1 cellular context compared by ENCODE assay signal in the genomic region with DNA sequence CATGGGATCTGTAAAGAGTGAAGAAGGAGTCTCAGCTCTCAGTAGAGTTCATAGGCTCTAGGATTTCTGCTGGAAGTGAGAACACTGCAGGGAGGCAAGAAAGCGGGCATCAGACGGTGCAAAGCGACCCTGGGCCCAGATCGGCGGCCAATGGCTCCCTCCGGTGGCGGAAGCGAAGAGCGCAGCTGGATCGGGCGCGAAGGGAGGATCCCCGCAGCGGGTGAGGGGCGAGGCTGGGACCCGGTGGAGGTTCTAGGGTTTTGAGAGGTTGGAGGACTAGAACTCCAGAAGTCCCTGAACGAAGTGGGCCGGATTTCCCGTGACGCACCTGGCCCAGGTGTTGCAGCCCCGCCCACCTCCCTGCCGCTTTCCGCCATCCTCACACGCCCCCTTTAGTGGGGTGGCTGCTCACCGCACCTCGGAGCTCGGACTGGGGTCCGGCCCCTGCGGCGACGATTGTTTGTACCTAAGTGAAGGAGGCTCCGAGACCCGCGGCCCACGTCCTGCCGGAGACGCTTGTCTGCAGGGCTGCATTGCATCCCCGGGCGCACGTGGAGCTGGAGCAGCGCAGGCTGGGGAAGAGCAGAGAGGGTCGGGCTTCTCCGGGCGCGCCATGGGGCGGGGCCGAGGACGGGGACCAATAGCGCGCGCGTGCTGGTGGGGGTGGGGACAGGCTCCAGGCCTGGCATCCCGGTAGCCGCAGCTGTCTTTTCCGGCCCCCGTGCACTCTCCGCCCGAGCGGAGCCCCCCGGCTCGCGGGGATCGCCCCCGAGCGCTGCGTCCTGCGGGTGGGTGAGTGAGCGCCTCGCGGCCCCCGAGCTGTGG.
A peak's percentile ranks its signal among the peaks of the same experiment; 100 is the strongest.
TF ChIP-seq lines count a peak whose summit lies in the region.

TSS of gene SLC12A9 (plus strand) at position 666 of the 825 bp plus-strand sequence. CDS start 1,485 bp downstream, outside the sequence.

TF ChIP-seq in HepG2, 621 proteins besides CTCF, POLR2A, EP300 and RAD21 (continued from another document and continues in another):
- TF ChIP-seq PAXIP1 (CRISPR knock-in tag; conservative IDR thresholded peaks at IDR 0.05) (no peak; the same call in 1 of the 2 replicates), SMARCC2 (IDR thresholded peaks at IDR 0.05) (no peak), NKX3-1 (CRISPR knock-in tag; IDR thresholded peaks at IDR 0.05) (no peak), ZNF225 (CRISPR knock-in tag; IDR thresholded peaks at IDR 0.05) (no peak; the same call in 1 of the 2 replicates), ZNF224 (CRISPR knock-in tag; IDR thresholded peaks at IDR 0.05) (no peak), ZNF572 (CRISPR knock-in tag; IDR thresholded peaks at IDR 0.05) (peak; percentile 87; the same call in 1 of the 2 replicates), ZNF235 (CRISPR knock-in tag; IDR thresholded peaks at IDR 0.05; ENCODE audit: borderline replicate concordance) (no peak), ZNF678 (CRISPR knock-in tag; IDR thresholded peaks at IDR 0.05) (no peak), STAT5B (CRISPR knock-in tag; IDR thresholded peaks at IDR 0.05) (no peak), ESRRA (CRISPR knock-in tag; IDR thresholded peaks at IDR 0.05; ENCODE audit: low read depth) (0 out of 2 replicates have a peak, but pooled peaks have one; percentile 5), XRCC5 (optimal IDR thresholded peaks at IDR 0.05; ENCODE audit: low read length) (peak; percentile 13), ZNF331 (CRISPR knock-in tag; IDR thresholded peaks at IDR 0.05) (no peak; the same call in 1 of the 2 replicates), FOSL2 (CRISPR knock-in tag; IDR thresholded peaks at IDR 0.05) (no peak), CREB1 (IDR thresholded peaks at IDR 0.05) (no peak), CREB1 (CRISPR knock-in tag; IDR thresholded peaks at IDR 0.05) (no peak), ZSCAN9 (CRISPR knock-in tag; IDR thresholded peaks at IDR 0.05; ENCODE audit: borderline replicate concordance) (no peak), KLF16 (CRISPR knock-in tag; IDR thresholded peaks at IDR 0.05) (peak in 1 of 2 experiments; percentile 70; a peak in 2 of 4 replicates), THAP11 (CRISPR knock-in tag; IDR thresholded peaks at IDR 0.05) (no peak), ATAD3A (CRISPR knock-in tag; IDR thresholded peaks at IDR 0.05) (no peak), FOSL1 (CRISPR knock-in tag; IDR thresholded peaks at IDR 0.05; ENCODE audit: borderline replicate concordance) (no peak), GRHL1 (CRISPR knock-in tag; conservative IDR thresholded peaks at IDR 0.05) (no peak), SYNCRIP (IDR thresholded peaks at IDR 0.05; ENCODE audit: insufficient read depth, low read depth, low read length) (no peak), KLF13 (CRISPR knock-in tag; IDR thresholded peaks at IDR 0.05) (no peak; the same call in 1 of the 2 replicates), SAP130 (CRISPR knock-in tag; IDR thresholded peaks at IDR 0.05; ENCODE audit: low read depth) (peak; percentile 97), ZFY (CRISPR knock-in tag; IDR thresholded peaks at IDR 0.05) (peak; percentile 63), ZNF746 (CRISPR knock-in tag; IDR thresholded peaks at IDR 0.05) (0 out of 2 replicates have a peak, but pooled peaks have one; percentile 36), SOX13 (IDR thresholded peaks at IDR 0.05) (no peak), SOX13 (CRISPR knock-in tag; conservative IDR thresholded peaks at IDR 0.05 in 1 of 2, IDR thresholded peaks at IDR 0.05 in 1 of 2) (no peak), ZNF891 (CRISPR knock-in tag; IDR thresholded peaks at IDR 0.05) (0 out of 2 replicates have a peak, but pooled peaks have one; percentile 13), TEF (CRISPR knock-in tag; IDR thresholded peaks at IDR 0.05) (no peak), ZSCAN31 (CRISPR knock-in tag; IDR thresholded peaks at IDR 0.05; ENCODE audit: low read depth) (peak; percentile 70; the same call in 1 of the 2 replicates), SIX4 (CRISPR knock-in tag; IDR thresholded peaks at IDR 0.05) (no peak), IRF9 (CRISPR knock-in tag; IDR thresholded peaks at IDR 0.05; ENCODE audit: borderline replicate concordance) (no peak), ZBTB21 (CRISPR knock-in tag; IDR thresholded peaks at IDR 0.05) (no peak), NFE2 (CRISPR knock-in tag; IDR thresholded peaks at IDR 0.05) (no peak), ZNF605 (CRISPR knock-in tag; IDR thresholded peaks at IDR 0.05) (peak; percentile 64), CC2D1A (CRISPR knock-in tag; IDR thresholded peaks at IDR 0.05) (no peak), ELF1 (CRISPR knock-in tag; IDR thresholded peaks at IDR 0.05) (no peak), HOXD1 (CRISPR knock-in tag; IDR thresholded peaks at IDR 0.05) (no peak; the same call in 1 of the 2 replicates), YEATS4 (CRISPR knock-in tag; IDR thresholded peaks at IDR 0.05; ENCODE audit: borderline replicate concordance) (peak; percentile 83), KLF12 (CRISPR knock-in tag; IDR thresholded peaks at IDR 0.05; ENCODE audit: borderline replicate concordance) (peak; percentile 66; the same call in 1 of the 2 replicates), BHLHE40 (IDR thresholded peaks at IDR 0.05; ENCODE audit: low read length) (peak; percentile 25), ZNF652 (CRISPR knock-in tag; IDR thresholded peaks at IDR 0.05; ENCODE audit: borderline replicate concordance, low read depth) (no peak), SP5 (CRISPR knock-in tag; IDR thresholded peaks at IDR 0.05; ENCODE audit: borderline replicate concordance, low read depth) (no peak), RBM22 (optimal IDR thresholded peaks at IDR 0.05; ENCODE audit: low read length) (no peak), TRIM24 (CRISPR knock-in tag; IDR thresholded peaks at IDR 0.05) (no peak), ZNF703 (CRISPR knock-in tag; IDR thresholded peaks at IDR 0.05; ENCODE audit: borderline replicate concordance) (no peak; the same call in 1 of the 2 replicates), KDM3A (CRISPR knock-in tag; IDR thresholded peaks at IDR 0.05; ENCODE audit: low read depth) (peak; percentile 62; the same call in 1 of the 2 replicates), ZNF639 (CRISPR knock-in tag; conservative IDR thresholded peaks at IDR 0.05) (no peak)
- TF ChIP-seq, protein P1, sequence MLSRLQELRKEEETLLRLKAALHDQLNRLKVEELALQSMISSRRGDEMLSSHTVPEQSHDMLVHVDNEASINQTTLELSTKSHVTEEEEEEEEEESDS (CRISPR knock-in tag; IDR thresholded peaks at IDR 0.05; ENCODE audit: borderline replicate concordance), result no peak
- TF ChIP-seq, protein P2, sequence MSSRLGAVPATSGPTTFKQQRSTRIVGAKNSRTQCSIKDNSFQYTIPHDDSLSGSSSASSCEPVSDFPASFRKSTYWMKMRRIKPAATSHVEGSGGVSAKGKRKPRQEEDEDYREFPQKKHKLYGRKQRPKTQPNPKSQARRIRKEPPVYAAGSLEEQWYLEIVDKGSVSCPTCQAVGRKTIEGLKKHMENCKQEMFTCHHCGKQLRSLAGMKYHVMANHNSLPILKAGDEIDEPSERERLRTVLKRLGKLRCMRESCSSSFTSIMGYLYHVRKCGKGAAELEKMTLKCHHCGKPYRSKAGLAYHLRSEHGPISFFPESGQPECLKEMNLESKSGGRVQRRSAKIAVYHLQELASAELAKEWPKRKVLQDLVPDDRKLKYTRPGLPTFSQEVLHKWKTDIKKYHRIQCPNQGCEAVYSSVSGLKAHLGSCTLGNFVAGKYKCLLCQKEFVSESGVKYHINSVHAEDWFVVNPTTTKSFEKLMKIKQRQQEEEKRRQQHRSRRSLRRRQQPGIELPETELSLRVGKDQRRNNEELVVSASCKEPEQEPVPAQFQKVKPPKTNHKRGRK (CRISPR knock-in tag; IDR thresholded peaks at IDR 0.05), result no peak
- TF ChIP-seq, protein P3, sequence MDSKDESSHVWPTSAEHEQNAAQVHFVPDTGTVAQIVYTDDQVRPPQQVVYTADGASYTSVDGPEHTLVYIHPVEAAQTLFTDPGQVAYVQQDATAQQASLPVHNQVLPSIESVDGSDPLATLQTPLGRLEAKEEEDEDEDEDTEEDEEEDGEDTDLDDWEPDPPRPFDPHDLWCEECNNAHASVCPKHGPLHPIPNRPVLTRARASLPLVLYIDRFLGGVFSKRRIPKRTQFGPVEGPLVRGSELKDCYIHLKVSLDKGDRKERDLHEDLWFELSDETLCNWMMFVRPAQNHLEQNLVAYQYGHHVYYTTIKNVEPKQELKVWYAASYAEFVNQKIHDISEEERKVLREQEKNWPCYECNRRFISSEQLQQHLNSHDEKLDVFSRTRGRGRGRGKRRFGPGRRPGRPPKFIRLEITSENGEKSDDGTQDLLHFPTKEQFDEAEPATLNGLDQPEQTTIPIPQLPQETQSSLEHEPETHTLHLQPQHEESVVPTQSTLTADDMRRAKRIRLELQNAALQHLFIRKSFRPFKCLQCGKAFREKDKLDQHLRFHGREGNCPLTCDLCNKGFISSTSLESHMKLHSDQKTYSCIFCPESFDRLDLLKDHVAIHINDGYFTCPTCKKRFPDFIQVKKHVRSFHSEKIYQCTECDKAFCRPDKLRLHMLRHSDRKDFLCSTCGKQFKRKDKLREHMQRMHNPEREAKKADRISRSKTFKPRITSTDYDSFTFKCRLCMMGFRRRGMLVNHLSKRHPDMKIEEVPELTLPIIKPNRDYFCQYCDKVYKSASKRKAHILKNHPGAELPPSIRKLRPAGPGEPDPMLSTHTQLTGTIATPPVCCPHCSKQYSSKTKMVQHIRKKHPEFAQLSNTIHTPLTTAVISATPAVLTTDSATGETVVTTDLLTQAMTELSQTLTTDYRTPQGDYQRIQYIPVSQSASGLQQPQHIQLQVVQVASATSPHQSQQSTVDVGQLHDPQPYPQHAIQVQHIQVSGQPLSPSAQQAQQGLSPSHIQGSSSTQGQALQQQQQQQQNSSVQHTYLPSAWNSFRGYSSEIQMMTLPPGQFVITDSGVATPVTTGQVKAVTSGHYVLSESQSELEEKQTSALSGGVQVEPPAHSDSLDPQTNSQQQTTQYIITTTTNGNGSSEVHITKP (CRISPR knock-in tag; IDR thresholded peaks at IDR 0.05; ENCODE audit: low read depth), result peak; percentile 52; the same call in 1 of the 2 replicates
- TF ChIP-seq, protein P4, sequence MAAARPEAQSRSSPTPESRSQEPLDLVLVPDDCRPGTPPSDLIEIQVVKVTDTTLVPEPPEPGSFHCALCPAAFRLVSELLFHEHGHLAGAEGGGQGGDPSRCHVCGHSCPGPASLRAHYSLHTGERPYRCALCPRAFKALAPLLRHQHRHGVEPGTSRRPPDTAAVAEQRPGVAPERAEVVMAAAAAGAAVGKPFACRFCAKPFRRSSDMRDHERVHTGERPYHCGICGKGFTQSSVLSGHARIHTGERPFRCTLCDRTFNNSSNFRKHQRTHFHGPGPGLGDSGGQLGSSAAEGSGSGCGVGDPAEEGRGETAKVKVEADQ (CRISPR knock-in tag; IDR thresholded peaks at IDR 0.05; ENCODE audit: borderline replicate concordance), result no peak; the same call in 1 of the 2 replicates
